ENCODE assay signal across 23 cellular contexts in the genomic region with DNA sequence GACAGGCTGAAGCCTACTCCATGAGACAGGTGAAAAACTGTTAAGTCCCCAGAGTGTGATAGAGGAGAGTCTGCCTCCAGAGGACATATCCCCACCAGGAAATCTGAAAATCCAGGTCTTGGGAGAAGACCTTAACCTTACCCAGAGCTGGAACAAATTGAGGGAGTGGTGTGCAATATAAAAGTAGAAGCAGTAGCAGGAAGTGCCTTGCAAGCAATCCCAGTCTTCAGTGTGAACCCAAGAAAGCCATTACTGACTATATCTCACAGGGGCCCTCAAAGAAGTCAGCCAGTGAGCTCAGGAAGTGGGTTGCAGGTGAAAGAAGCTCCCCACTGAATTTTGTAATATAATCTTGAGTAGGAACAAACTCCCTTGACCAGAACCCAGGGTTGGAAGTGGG. TPM values are rescaled to one million over a fixed set of nuclear protein-coding genes. Genes with fewer than 3 reads are reported as not detected.
"Had no signal": no experiment of that assay in that cellular context is flagged by ENCODE, and none has a peak within 500 bp of the region (broad histone marks: within the 10 kb centered on the region; RNA-seq: fewer than 3 reads in every experiment).

No MANE protein-coding gene starts in this region.

- H3K36me3 Mint-ChIP-seq: natural killer cell treated with Interleukin-12 subunit alpha and Interleukin-12 subunit beta and Interleukin-15 and Interleukin-18, amount 100 ng/mL, for 72 hours; stimulated activated effector memory CD8-positive, alpha-beta T cell treated with anti-CD3 and anti-CD28 coated beads, Interleukin-12 subunit alpha, Interleukin-12 subunit beta, amount 100 ng/mL, for 72 hours had no signal

- ATAC-seq: left lobe of liver; lower lobe of right lung; naive thymus-derived CD4-positive, alpha-beta T cell; natural killer cell treated with Interleukin-12 subunit alpha and Interleukin-12 subunit beta and Interleukin-15 and Interleukin-18, amount 100 ng/mL, for 72 hours; right lobe of liver; stimulated activated effector memory CD8-positive, alpha-beta T cell treated with anti-CD3 and anti-CD28 coated beads, Interleukin-12 subunit alpha, Interleukin-12 subunit beta, amount 100 ng/mL, for 72 hours had no signal

- H3K27ac Mint-ChIP-seq: naive thymus-derived CD4-positive, alpha-beta T cell; natural killer cell treated with Interleukin-12 subunit alpha and Interleukin-12 subunit beta and Interleukin-15 and Interleukin-18, amount 100 ng/mL, for 72 hours; progenitor cell of endocrine pancreas; stimulated activated effector memory CD8-positive, alpha-beta T cell treated with anti-CD3 and anti-CD28 coated beads, Interleukin-12 subunit alpha, Interleukin-12 subunit beta, amount 100 ng/mL, for 72 hours; stimulated activated naive CD8-positive, alpha-beta T cell treated with anti-CD3 and anti-CD28 coated beads, Interleukin-15, Interleukin-2, amounts not matched to agents 100 ng/mL and 50 ng/mL, for 24 hours had no signal

- H3K9me3 Mint-ChIP-seq: stimulated activated effector memory CD8-positive, alpha-beta T cell treated with anti-CD3 and anti-CD28 coated beads, Interleukin-12 subunit alpha, Interleukin-12 subunit beta, amount 100 ng/mL, for 72 hours; type B pancreatic cell had no signal

- H3K27ac ChIP-seq: hepatocyte, lower lobe of right lung, ovary, right atrium auricular region, right lobe of liver, suprapubic skin, thoracic aorta, tibial artery, uterus had no signal

- H3K4me1 Mint-ChIP-seq: naive thymus-derived CD4-positive, alpha-beta T cell; stimulated activated effector memory CD8-positive, alpha-beta T cell treated with anti-CD3 and anti-CD28 coated beads, Interleukin-12 subunit alpha, Interleukin-12 subunit beta, amount 100 ng/mL, for 72 hours had no signal

- H3K27me3 Mint-ChIP-seq: natural killer cell treated with Interleukin-12 subunit alpha and Interleukin-12 subunit beta and Interleukin-15 and Interleukin-18, amount 100 ng/mL, for 72 hours; progenitor cell of endocrine pancreas; stimulated activated naive CD8-positive, alpha-beta T cell treated with anti-CD3 and anti-CD28 coated beads, Interleukin-15, Interleukin-2, amounts not matched to agents 100 ng/mL and 50 ng/mL, for 24 hours; type B pancreatic cell had no signal

- H3K27me3 ChIP-seq: hepatocyte, ovary, right atrium auricular region, right lobe of liver, suprapubic skin, tibial artery, uterus had no signal

- H3K4me1 ChIP-seq: lower lobe of right lung, right atrium auricular region, right lobe of liver, suprapubic skin, tibial artery, uterus had no signal

- DNase-seq: islet precursor cell; lower lobe of right lung; mammary epithelial cell; mesenchymal stem cell; naive thymus-derived CD4-positive, alpha-beta T cell; ovary; right lobe of liver; stimulated activated CD4-positive, alpha-beta T cell treated with anti-CD3 and anti-CD28 coated beads, Interleukin-12 subunit alpha, Interleukin-12 subunit beta, amount 100 ng/mL, for 4 hours; stimulated activated CD4-positive, alpha-beta T cell treated with anti-CD3 and anti-CD28 coated beads, Interleukin-4, amount 100 ng/mL, for 24 hours; stimulated activated naive CD4-positive, alpha-beta T cell; tibial artery; uterus had no signal

- H3K4me3 Mint-ChIP-seq: naive thymus-derived CD4-positive, alpha-beta T cell; natural killer cell treated with Interleukin-12 subunit alpha and Interleukin-12 subunit beta and Interleukin-15 and Interleukin-18, amount 100 ng/mL, for 72 hours; stimulated activated effector memory CD8-positive, alpha-beta T cell treated with anti-CD3 and anti-CD28 coated beads, Interleukin-12 subunit alpha, Interleukin-12 subunit beta, amount 100 ng/mL, for 72 hours; stimulated activated naive CD8-positive, alpha-beta T cell treated with anti-CD3 and anti-CD28 coated beads, Interleukin-15, Interleukin-2, amounts not matched to agents 100 ng/mL and 50 ng/mL, for 24 hours; type B pancreatic cell had no signal

- H3K9me3 ChIP-seq: lower lobe of right lung, ovary, right atrium auricular region, right lobe of liver, thoracic aorta, tibial artery, uterus had no signal

- H3K4me3 ChIP-seq: hepatocyte, lower lobe of right lung, ovary, right atrium auricular region, right lobe of liver, suprapubic skin, thoracic aorta, tibial artery, uterus had no signal

- H3K36me3 ChIP-seq: lower lobe of right lung, ovary, right atrium auricular region, right lobe of liver, suprapubic skin, thoracic aorta, tibial artery, uterus had no signal

RNA-seq across cellular contexts. Expression of a gene that starts 41.9 kb away (rescaled TPM):
- total RNA-seq: natural killer cell treated with Interleukin-12 subunit alpha and Interleukin-12 subunit beta and Interleukin-15 and Interleukin-18, amount 100 ng/mL, for 72 hours; right atrium auricular region; skeletal muscle tissue had no signal
